10 cellular contexts compared by ENCODE assay signal in the genomic region with DNA sequence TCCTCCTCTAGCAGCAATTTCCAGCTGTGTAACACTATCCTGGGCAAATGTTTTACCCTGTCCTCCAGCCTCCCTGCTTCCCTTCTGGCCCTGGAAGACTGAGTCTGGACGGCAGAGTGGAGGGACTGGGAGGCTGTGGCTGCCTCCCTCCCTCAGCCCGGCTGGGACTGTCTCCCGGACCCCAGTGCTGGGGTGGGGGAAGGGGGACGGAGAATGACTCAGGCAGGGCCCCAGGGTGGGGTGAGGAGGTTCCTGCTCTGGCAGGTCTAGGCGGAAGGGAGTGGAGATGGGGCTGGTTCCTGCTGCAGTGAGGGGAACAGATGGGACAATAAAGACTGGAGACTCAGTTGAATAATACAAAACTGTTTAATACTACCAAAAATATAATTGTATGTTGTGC. TPM values are rescaled to one million over a fixed set of nuclear protein-coding genes. Genes with fewer than 3 reads are reported as not detected.
DNase-seq lines count a peak whose midpoint lies in the region; ATAC-seq, FAIRE-seq and TF ChIP-seq lines count a peak whose summit lies in the region.
"Had no signal": no experiment of that assay in that cellular context is flagged by ENCODE, and none has a peak within 500 bp of the region (broad histone marks: within the 10 kb centered on the region; RNA-seq: fewer than 3 reads in every experiment).

No MANE protein-coding gene starts in this region.

- TF ChIP-seq CTCF in astrocyte (IDR thresholded peaks at IDR 0.05; ENCODE audit: insufficient read depth, low read depth, low read length) = no peak

- no peaks in the 10 kb centered on the region for H3K9me3 ChIP-seq in astrocyte (ENCODE audit: insufficient read depth, low read depth, low read length)
- H3K9me3 ChIP-seq in CD4-positive, alpha-beta memory T cell (ENCODE audit: control insufficient read depth in 1 of 2, low read length in 2 of 2) = no peaks in the 10 kb centered on the region
- H3K9me3 ChIP-seq: SJCRH30 had no signal

- intact Hi-C loops in CD4-positive, alpha-beta memory T cell (cut with micrococcal nuclease) = no loop called here

- peaks cover 60% of the 10 kb centered on the region for H3K4me1 ChIP-seq in astrocyte (ENCODE audit: insufficient read depth, low read length)
- H3K4me1 ChIP-seq in CD4-positive, alpha-beta memory T cell (ENCODE audit: insufficient read depth, low read length) = peaks cover 32% of the 10 kb centered on the region

- H3K9ac ChIP-seq in astrocyte (ENCODE audit: low read length) = peak overlapping the region; percentile 68

- H3K36me3 Mint-ChIP-seq in astrocyte (ENCODE audit: low read depth, unreplicated experiment) (peaks cover 17% of the 10 kb centered on the region), memory B cell (peaks cover 17% of the 10 kb centered on the region)
- H3K36me3 Mint-ChIP-seq in CD4-positive, alpha-beta memory T cell = peaks cover 11 to 48% of the 10 kb centered on the region in 2 donors

- H3K27me3 Mint-ChIP-seq in stimulated activated naive CD8-positive, alpha-beta T cell treated with anti-CD3 and anti-CD28 coated beads, Interleukin-15, amount 100 ng/mL, for 72 hours = no peaks in the 10 kb centered on the region
- H3K27me3 Mint-ChIP-seq in astrocyte (ENCODE audit: low read depth, unreplicated experiment) (no peaks in the 10 kb centered on the region), memory B cell (no peaks in the 10 kb centered on the region)
- no peaks in the 10 kb centered on the region for H3K27me3 Mint-ChIP-seq in CD4-positive, alpha-beta memory T cell

- peak overlapping the region; percentile 26 for H3K4me3 ChIP-seq in astrocyte (ENCODE audit: insufficient read depth, low read depth, low read length)
- no peak overlapping the region for H3K4me3 ChIP-seq in CD4-positive, alpha-beta memory T cell (ENCODE audit: low read length in 2 of 2)
- H3K4me3 ChIP-seq: SJCRH30 had no signal

- CTCF ChIA-PET in CD4-positive, alpha-beta memory T cell (lab: Charles Lee; ENCODE audit: partially characterized antibody) = interaction anchor here (1.5 kb wide), 1 partner anchor 27 kb away, joined by 5 read pairs; no protein-coding TSS in a partner anchor

- POLR2A ChIA-PET in CD4-positive, alpha-beta memory T cell (lab: Charles Lee; ENCODE audit: partially characterized antibody) = interaction anchor here (1.0 to 9.5 kb wide), 3 partner anchors 15 to 253 kb away, joined by 3 to 220 read pairs (median 25); partner anchors contain the start of genes TP53 and WRAP53

- no peak overlapping the region for H2AFZ ChIP-seq in astrocyte (ENCODE audit: low read depth, low read length)

- peaks cover 50% of the 10 kb centered on the region for H3K79me2 ChIP-seq in astrocyte (ENCODE audit: insufficient read depth, low read length)

- ATAC-seq in stimulated activated naive CD8-positive, alpha-beta T cell treated with anti-CD3 and anti-CD28 coated beads, Interleukin-15, amount 100 ng/mL, for 72 hours = no peak
- ATAC-seq in stimulated activated naive CD8-positive, alpha-beta T cell treated with anti-CD3 and anti-CD28 coated beads, Interleukin-15, Interleukin-2, amounts not matched to agents 100 U/mL and 50 U/mL, for 24 hours = no peak
- no peak for ATAC-seq in memory B cell (ENCODE audit: low read depth)

- H3K9me3 Mint-ChIP-seq in stimulated activated naive CD8-positive, alpha-beta T cell treated with anti-CD3 and anti-CD28 coated beads, Interleukin-15, amount 100 ng/mL, for 72 hours = no peaks in the 10 kb centered on the region
- H3K9me3 Mint-ChIP-seq in astrocyte (ENCODE audit: unreplicated experiment) (no peaks in the 10 kb centered on the region), memory B cell (no peaks in the 10 kb centered on the region)
- peaks cover 0 to 1% (median 0%) of the 10 kb centered on the region in 8 donors for H3K9me3 Mint-ChIP-seq in CD4-positive, alpha-beta memory T cell

- peaks cover 45% of the 10 kb centered on the region for H3K4me1 Mint-ChIP-seq in stimulated activated naive CD8-positive, alpha-beta T cell treated with anti-CD3 and anti-CD28 coated beads, Interleukin-15, amount 100 ng/mL, for 72 hours
- H3K4me1 Mint-ChIP-seq in astrocyte (ENCODE audit: low read depth, unreplicated experiment) (peaks cover 43% of the 10 kb centered on the region), memory B cell (peaks cover 8% of the 10 kb centered on the region)
- peaks cover 5 to 35% (median 21%) of the 10 kb centered on the region in 4 donors for H3K4me1 Mint-ChIP-seq in CD4-positive, alpha-beta memory T cell

- in situ Hi-C loops in G401 (cut with HindIII; ENCODE audit: low sequenced_read_pairs) = no loop called here

- no peaks in the 10 kb centered on the region for H3K27me3 ChIP-seq in astrocyte (ENCODE audit: insufficient read depth, low read length)
- H3K27me3 ChIP-seq in CD4-positive, alpha-beta memory T cell (ENCODE audit: insufficient read depth, low read length) = no peaks in the 10 kb centered on the region
- H3K27me3 ChIP-seq: SJCRH30 had no signal

- H3K36me3 ChIP-seq in astrocyte (ENCODE audit: insufficient read depth, low read length) = peaks cover 7% of the 10 kb centered on the region
- peaks cover 31% of the 10 kb centered on the region for H3K36me3 ChIP-seq in CD4-positive, alpha-beta memory T cell (ENCODE audit: insufficient read depth, low read length)

- H4K20me1 ChIP-seq in astrocyte (ENCODE audit: insufficient read depth, low read length) = peaks cover 32% of the 10 kb centered on the region

- DNase-seq in stimulated activated naive CD8-positive, alpha-beta T cell treated with anti-CD3 and anti-CD28 coated beads, Interleukin-15, amount 100 ng/mL, for 72 hours = no peak
- DNase-seq in stimulated activated naive CD8-positive, alpha-beta T cell treated with anti-CD3 and anti-CD28 coated beads, Interleukin-15, Interleukin-2, amounts not matched to agents 100 U/mL and 50 U/mL, for 24 hours = no peak
- DNase-seq in astrocyte (ENCODE audit: low read depth) = peak; percentile 28
- no peak for DNase-seq in memory B cell (ENCODE audit: low spot score in 2 of 2)
- DNase-seq in G401 (ENCODE audit: low spot score) = no peak
- DNase-seq in NCI-H1417 treated with DMSO at 0.1 percent for 48 hours (lab: John Stamatoyannopoulos, UW) = no peak
- DNase-seq in NCI-H748 treated with DMSO at 0.1 percent for 48 hours (lab: John Stamatoyannopoulos, UW) = no peak
- no peak for DNase-seq in CD4-positive, alpha-beta memory T cell
- DNase-seq: NCI-H2081 had no signal

- H3K27ac Mint-ChIP-seq in stimulated activated naive CD8-positive, alpha-beta T cell treated with anti-CD3 and anti-CD28 coated beads, Interleukin-15, amount 100 ng/mL, for 72 hours = peak overlapping the region; percentile 48 to 52
- H3K27ac Mint-ChIP-seq in astrocyte (ENCODE audit: unreplicated experiment) (peak overlapping the region; percentile 94), memory B cell (no peak overlapping the region)
- peak overlapping the region in 2 of 7 donors; percentile 21 to 31 for H3K27ac Mint-ChIP-seq in CD4-positive, alpha-beta memory T cell

- H3K27ac ChIP-seq in astrocyte (ENCODE audit: low read depth, low read length) = peak overlapping the region; percentile 81
- H3K27ac ChIP-seq in CD4-positive, alpha-beta memory T cell (ENCODE audit: low read depth, low read length) = no peak overlapping the region
- H3K27ac ChIP-seq: SJCRH30 had no signal

- peak overlapping the region; percentile 81 for H3K4me2 ChIP-seq in astrocyte (ENCODE audit: low read length)

- FAIRE-seq in astrocyte (lab: Jason Lieb, UNC) = no peak

- no peak overlapping the region for H3K4me3 Mint-ChIP-seq in stimulated activated naive CD8-positive, alpha-beta T cell treated with anti-CD3 and anti-CD28 coated beads, Interleukin-15, amount 100 ng/mL, for 72 hours
- H3K4me3 Mint-ChIP-seq in astrocyte (ENCODE audit: unreplicated experiment) = peak overlapping the region; percentile 75
- H3K4me3 Mint-ChIP-seq in memory B cell = peak overlapping the region; percentile 7
- no peak overlapping the region for H3K4me3 Mint-ChIP-seq in CD4-positive, alpha-beta memory T cell

RNA-seq across cellular contexts. Expression of gene SOX15, which starts 2.1 kb away (rescaled TPM):
- 1.7 and 4.0 TPM in 2 replicates for total RNA-seq in astrocyte
- total RNA-seq in G401 (2014; rRNA removed; shearing (Covaris generic)) = 6.8 and 12.1 TPM in 2 replicates
- 1 to 10 TPM; 1.0 to 1.1 TPM for total RNA-seq in CD4-positive, alpha-beta memory T cell
- not detected for polyA plus RNA-seq in CD4-positive, alpha-beta memory T cell

RNA-seq across cellular contexts. Expression of gene MPDU1, which starts 4.2 kb away (rescaled TPM):
- total RNA-seq in astrocyte = 44.6 and 51.2 TPM in 2 replicates
- total RNA-seq in G401 (2014; rRNA removed; shearing (Covaris generic)) = 151 and 157 TPM in 2 replicates
- 10 to 100 TPM; 23.8 to 25.0 TPM for total RNA-seq in CD4-positive, alpha-beta memory T cell
- polyA plus RNA-seq in CD4-positive, alpha-beta memory T cell = 10 to 100 TPM; 41.7 to 50.1 TPM

RNA-seq across cellular contexts. Expression of gene CD68, which starts 8.4 kb away (rescaled TPM):
- 4.4 and 6.2 TPM in 2 replicates for total RNA-seq in astrocyte
- 119 and 129 TPM in 2 replicates for total RNA-seq in G401 (2014; rRNA removed; shearing (Covaris generic))
- 10 to 100 TPM; 19.8 to 20.9 TPM for total RNA-seq in CD4-positive, alpha-beta memory T cell
- polyA plus RNA-seq in CD4-positive, alpha-beta memory T cell = under 1 TPM in 1 of 2 donors, not detected in 1; 0.59 TPM

RNA-seq across cellular contexts. Expression of gene SENP3, which starts 26.1 kb away (rescaled TPM):
- 51.4 and 58.7 TPM in 2 replicates for total RNA-seq in astrocyte
- 157 and 182 TPM in 2 replicates for total RNA-seq in G401 (2014; rRNA removed; shearing (Covaris generic))
- total RNA-seq in CD4-positive, alpha-beta memory T cell = 10 to 100 TPM; 37.7 to 40.1 TPM
- 10 to 100 TPM; 13.1 to 15.5 TPM for polyA plus RNA-seq in CD4-positive, alpha-beta memory T cell

RNA-seq across cellular contexts. Expression of gene FXR2, which starts 26.9 kb away (rescaled TPM):
- 54.3 and 60.2 TPM in 2 replicates for total RNA-seq in astrocyte
- total RNA-seq in G401 (2014; rRNA removed; shearing (Covaris generic)) = 75.9 and 88.0 TPM in 2 replicates
- total RNA-seq in CD4-positive, alpha-beta memory T cell = 10 to 100 TPM; 44.1 to 46.6 TPM
- 10 to 100 TPM in 1 of 2 donors, 1 to 10 TPM in 1; 9.2 to 18.6 TPM for polyA plus RNA-seq in CD4-positive, alpha-beta memory T cell

Comparison
In these comparisons a context has a peak if more than half of its experiments do, and no peak if none do; other contexts are left out.
1. H3K4me3 Mint-ChIP-seq: peak in astrocyte (single experiment) and memory B cell (single experiment); none in stimulated activated naive CD8-positive, alpha-beta T cell treated with anti-CD3 and anti-CD28 coated beads, Interleukin-15, amount 100 ng/mL, for 72 hours (0 of 2) and CD4-positive, alpha-beta memory T cell (0 of 8).